ENCODE assay signal across 19 cellular contexts in genomic region chr20:7744411-7744810, GRCh38.
DNase-seq lines count a peak whose midpoint lies in the region; ATAC-seq and TF ChIP-seq lines count a peak whose summit lies in the region.
"Had no signal": no experiment of that assay in that cellular context is flagged by ENCODE, and none has a peak within 500 bp of the region (broad histone marks: within the 10 kb centered on the region; RNA-seq: fewer than 3 reads in every experiment).

No MANE protein-coding gene starts in this region.

- H3K9me3 ChIP-seq in spleen: peaks cover 0 to 5% (median 0%) of the 10 kb centered on the region in 8 donors
- H3K9me3 ChIP-seq: ascending aorta, tibial artery had no signal

- H3K36me3 ChIP-seq in spleen: no peaks in the 10 kb centered on the region
- H3K36me3 ChIP-seq: ascending aorta, tibial artery had no signal

- no peak for TF ChIP-seq CTCF in epithelial cell of proximal tubule (conservative IDR thresholded peaks at IDR 0.05; ENCODE audit: low read depth, low read length)
- TF ChIP-seq CTCF in spleen (IDR thresholded peaks at IDR 0.05 in 8 of 11, conservative IDR thresholded peaks at IDR 0.05 in 3 of 11): no peak

- H3K27me3 ChIP-seq in spleen (replicated peaks in 1 of 7): no peaks in the 10 kb centered on the region
- H3K27me3 ChIP-seq: ascending aorta, tibial artery had no signal

- H3K4me3 ChIP-seq in epithelial cell of proximal tubule (ENCODE audit: low read depth, low read length) (no peak overlapping the region), spleen (no peak overlapping the region)
- H3K4me3 ChIP-seq: ascending aorta, tibial artery had no signal

- ATAC-seq in GM18858 (IDR thresholded peaks at IDR 0.05; ENCODE audit: unreplicated experiment): no peak
- ATAC-seq: activated CD8-positive, alpha-beta T cell treated with anti-CD3 and anti-CD28 coated beads, Interleukin-2, amount 10 ng/mL, durations not matched to agents 7 days and 5 days; left cardiac atrium had no signal

- H3K27ac ChIP-seq in spleen: no peak overlapping the region
- H3K27ac ChIP-seq: ascending aorta, tibial artery, VCaP had no signal

- WGBS in spleen, 5 donors: 83 to 97% (median 85%) methylated on average over 1 of the region's 1 CpG

- H3K4me1 ChIP-seq in spleen: no peaks in the 10 kb centered on the region
- H3K4me1 ChIP-seq: ascending aorta, tibial artery had no signal

- intact Hi-C loops in spleen (cut with DNase I; ENCODE audit: low total_unique reads): no loop called here

- TF ChIP-seq POLR2A in spleen (IDR thresholded peaks at IDR 0.05): no peak

- peak; percentile 59 for DNase-seq in EL
- peak; percentile 79 for DNase-seq in NCI-H226
- peak; percentile 30 for DNase-seq in epithelial cell of proximal tubule (ENCODE audit: low read depth)
- DNase-seq in myocyte (ENCODE audit: low read depth): peak; percentile 31
- DNase-seq in spleen: no peak
- no peak for DNase-seq in SHP77 treated with DMSO at 0.1 percent for 48 hours (lab: John Stamatoyannopoulos, UW)
- DNase-seq in NCI-H446 (lab: John Stamatoyannopoulos, UW): no peak
- DNase-seq: activated CD8-positive, alpha-beta T cell treated with anti-CD3 and anti-CD28 coated beads, Interleukin-2, amount 10 ng/mL, durations not matched to agents 7 days and 5 days; CD4-positive, alpha-beta T cell; glutamatergic neuron; left cardiac atrium; NCI-H1417; NCI-H446 treated with DMSO at 0.1 percent for 48 hours; posterior cingulate gyrus; stimulated activated CD8-positive, alpha-beta memory T cell treated with anti-CD3 and anti-CD28 coated beads, Interleukin-4, amount 100 ng/mL, for 48 hours; tibial artery had no signal

Comparison
In these comparisons a context has a peak if more than half of its experiments do, and no peak if none do; other contexts are left out.
1. DNase-seq: peak in EL (single experiment), NCI-H226 (single experiment), epithelial cell of proximal tubule (single experiment) and myocyte (single experiment); none in spleen (single experiment), SHP77 treated with DMSO at 0.1 percent for 48 hours (single experiment) and NCI-H446 (0 of 2).